28 cellular contexts compared by ENCODE assay signal in genomic region chr9:127177682-127178265, GRCh38. TPM values are rescaled to one million over a fixed set of nuclear protein-coding genes. Genes with fewer than 3 reads are reported as not detected.
DNase-seq lines count a peak whose midpoint lies in the region; ATAC-seq, FAIRE-seq and TF ChIP-seq lines count a peak whose summit lies in the region.
"Had no signal": no experiment of that assay in that cellular context is flagged by ENCODE, and none has a peak within 500 bp of the region (broad histone marks: within the 10 kb centered on the region; RNA-seq: fewer than 3 reads in every experiment).

No MANE protein-coding gene starts in this region.

- FAIRE-seq in GM12878 (lab: Jason Lieb, UNC) = no peak
- FAIRE-seq: A204.1, H54, K562 had no signal

- H4K91ac ChIP-seq in trophoblast cell (ENCODE audit: low read depth, low read length) = no peak overlapping the region

- no peak overlapping the region for H3K9ac ChIP-seq in GM12878 (ENCODE audit: control insufficient read depth, insufficient read depth, low read length)
- H3K9ac ChIP-seq in trophoblast cell (ENCODE audit: low read length) = no peak overlapping the region

- no peak overlapping the region for H4K12ac ChIP-seq in trophoblast cell (ENCODE audit: low read depth, low read length)

- H3K4me1 ChIP-seq in GM12878 (ENCODE audit: control insufficient read depth, insufficient read depth, low read length) = peaks cover 10% of the 10 kb centered on the region
- H3K4me1 ChIP-seq in upper lobe of right lung = no peaks in the 10 kb centered on the region
- H3K4me1 ChIP-seq in trophoblast cell (ENCODE audit: control insufficient read depth in 1 of 2, insufficient read depth in 2 of 2, low read length in 2 of 2) = peaks cover 2 to 7% of the 10 kb centered on the region in 2 experiments

- no peak for TF ChIP-seq CTCF in GM12878 (IDR thresholded peaks at IDR 0.05 in 2 of 3, conservative IDR thresholded peaks at IDR 0.05 in 1 of 3; ENCODE audit: control insufficient read depth in 2 of 3, extremely low read depth in 1 of 3, insufficient read depth in 1 of 3, low read depth in 3 of 3, low read length in 3 of 3)
- no peak for TF ChIP-seq CTCF in upper lobe of right lung (IDR thresholded peaks at IDR 0.05)

- RAD21 ChIA-PET in GM12878 (lab: Charles Lee; ENCODE audit: unreplicated experiment) = interaction anchor here (17.4 kb wide), 1 partner anchor 9 kb away, joined by 515 read pairs; no protein-coding TSS in a partner anchor

- no TSS peak for BruUV-seq in GM12878 (replicated peaks; lab: Mats Ljungman, UMichigan)

- H3K9me3 ChIP-seq in GM12878 (replicated peaks; ENCODE audit: control insufficient read depth, insufficient read depth, low read length) (no peaks in the 10 kb centered on the region), upper lobe of right lung (no peaks in the 10 kb centered on the region), trophoblast cell (ENCODE audit: insufficient read depth, low read depth, low read length) (no peaks in the 10 kb centered on the region)
- H3K9me3 ChIP-seq: SJSA1, thyroid gland had no signal

- no peak overlapping the region for H2AK5ac ChIP-seq in trophoblast cell (ENCODE audit: low read length)

- H4K20me1 ChIP-seq in GM12878 (ENCODE audit: control insufficient read depth, insufficient read depth) = no peaks in the 10 kb centered on the region

- no peak overlapping the region for H4K8ac ChIP-seq in trophoblast cell (ENCODE audit: low read depth, low read length)

- no peak overlapping the region for H3K4me2 ChIP-seq in GM12878 (ENCODE audit: control insufficient read depth, insufficient read depth)
- H3K4me2 ChIP-seq in trophoblast cell (ENCODE audit: low read length) = no peak overlapping the region

- SMC1A ChIA-PET in GM12878 (lab: Charles Lee; ENCODE audit: uncharacterized antibody, unreplicated experiment) = interaction anchor here (4.9 to 28.2 kb wide), 2 partner anchors 15 to 20 kb away, joined by 26 to 812 read pairs; no protein-coding TSS in a partner anchor

- peak; percentile 1 for DNase-seq in activated naive CD4-positive, alpha-beta T cell treated with anti-CD3 and anti-CD28 coated beads for 36 hours
- DNase-seq in activated naive CD4-positive, alpha-beta T cell (lab: John Stamatoyannopoulos, UW) = no peak
- DNase-seq in GM12878 (ENCODE audit: low read depth, low spot score) = no peak
- peak; percentile 57 for DNase-seq in mesenteric fat pad (ENCODE audit: low spot score)
- peak; percentile 22 for DNase-seq in upper lobe of right lung
- no peak for DNase-seq in trophoblast cell
- no peak for DNase-seq in left ventricle myocardium superior
- DNase-seq in NAMALWA (ENCODE audit: low spot score) = no peak
- DNase-seq: activated CD4-positive, alpha-beta T cell treated with anti-CD3 and anti-CD28 coated beads, Interleukin-2, amount 50 U/mL, for 4 hours; activated CD8-positive, alpha-beta memory T cell treated with anti-CD3 and anti-CD28 coated beads, Interleukin-2, amount 50 U/mL, for 48 hours; central memory CD4-positive, alpha-beta T cell; effector CD4-positive, alpha-beta T cell; erythroblast; foreskin fibroblast; MM.1S; NCI-H146; NCI-H524 treated with DMSO at 0.1 percent for 48 hours; stimulated activated CD4-positive, alpha-beta T cell treated with anti-CD3 and anti-CD28 coated beads, Interleukin-2, amount 100 ng/mL, for 24 hours; thyroid gland had no signal

- no peak overlapping the region for H3K4me3 Mint-ChIP-seq in activated naive CD4-positive, alpha-beta T cell treated with anti-CD3 and anti-CD28 coated beads for 36 hours
- H3K4me3 Mint-ChIP-seq: stimulated activated memory B cell treated with anti-CD40 and anti-IgM and Interleukin-4, amounts not matched to agents 10 μg/mL and 1 μg/mL and 100 μg/mL, for 72 hours; T-helper 1 cell treated with Interleukin-12 subunit alpha and Interleukin-12 subunit beta and Interleukin-4 antibody, amounts not matched to agents 30 μg/mL and 1 μg/mL, for 36 hours had no signal

- TF ChIP-seq RAD21 in GM12878 (IDR thresholded peaks at IDR 0.05; ENCODE audit: insufficient read depth, low read depth, low read length) = no peak

- H3K27me3 ChIP-seq in GM12878 (replicated peaks in 1 of 2; ENCODE audit: control insufficient read depth in 2 of 2, insufficient read depth in 2 of 2, low read length in 1 of 2) = no peaks in the 10 kb centered on the region
- H3K27me3 ChIP-seq in upper lobe of right lung = no peaks in the 10 kb centered on the region
- no peaks in the 10 kb centered on the region for H3K27me3 ChIP-seq in trophoblast cell (ENCODE audit: insufficient read depth, low read length)
- H3K27me3 ChIP-seq: SJSA1, thyroid gland had no signal

- in situ Hi-C loops in GM12878 (cut with MboI) = no loop called here

- H3K27ac ChIP-seq in GM12878 (ENCODE audit: control insufficient read depth, insufficient read depth) (no peak overlapping the region), upper lobe of right lung (no peak overlapping the region), trophoblast cell (ENCODE audit: low read depth, low read length) (no peak overlapping the region)
- H3K27ac ChIP-seq: SJSA1, thyroid gland had no signal

- no peak for TF ChIP-seq EP300 in GM12878 (IDR thresholded peaks at IDR 0.05; ENCODE audit: borderline replicate concordance in 1 of 2, control insufficient read depth in 1 of 2, low read depth in 2 of 2, low read length in 2 of 2)

- CTCF ChIA-PET in activated naive CD4-positive, alpha-beta T cell treated with anti-CD3 and anti-CD28 coated beads for 36 hours (lab: Charles Lee) = no interaction called here
- CTCF ChIA-PET in GM12878 (lab: Yijun Ruan, JAX) = interaction anchor here (1.1 to 11.2 kb wide), 3 partner anchors 10 to 186 kb away, joined by 3 to 174 read pairs (median 3); no protein-coding TSS in a partner anchor

- ATAC-seq in GM12878 = peak; percentile 32; the same call in 2 of the 3 replicates
- ATAC-seq in upper lobe of right lung = no peak
- no peak for ATAC-seq in left ventricle myocardium superior
- ATAC-seq: K562; Panc1; stimulated activated memory B cell treated with anti-CD40 and anti-IgM and Interleukin-4, amounts not matched to agents 10 μg/mL and 1 μg/mL and 100 μg/mL, for 72 hours had no signal

- no peak overlapping the region for H3K18ac ChIP-seq in trophoblast cell (ENCODE audit: low read length)

- no peak overlapping the region for H3K4me3 ChIP-seq in GM12878
- H3K4me3 ChIP-seq in upper lobe of right lung = no peak overlapping the region
- no peak overlapping the region for H3K4me3 ChIP-seq in trophoblast cell (ENCODE audit: low read depth, low read length)
- H3K4me3 ChIP-seq: K562, SJSA1, thyroid gland had no signal

- POLR2A ChIA-PET in GM12878 (lab: Charles Lee) = interaction anchor here (11.1 kb wide), 1 partner anchor 13 kb away, joined by 270 read pairs; no protein-coding TSS in a partner anchor

- H3K36me3 ChIP-seq in GM12878 (ENCODE audit: control insufficient read depth in 2 of 2, insufficient read depth in 2 of 2, low read length in 1 of 2) (no peaks in the 10 kb centered on the region), upper lobe of right lung (no peaks in the 10 kb centered on the region), trophoblast cell (ENCODE audit: control insufficient read depth in 1 of 2, insufficient read depth in 2 of 2, low read length in 2 of 2) (no peaks in the 10 kb centered on the region)
- H3K36me3 ChIP-seq: SJSA1, thyroid gland had no signal

- H2BK5ac ChIP-seq in trophoblast cell (ENCODE audit: low read depth, low read length, poor library complexity) = no peak overlapping the region

- WGBS in GM12878 (ENCODE audit: insufficient coverage, insufficient replicate concordance, low lambda C conversion rate, missing lambda C conversion rate) = 71% methylated on average over 3 of the region's 3 CpGs
- WGBS in trophoblast cell (ENCODE audit: extremely low coverage, insufficient coverage, insufficient read length) = no CpG with 5 or more reads among the region's 3 CpGs

- intact Hi-C loops in activated naive CD4-positive, alpha-beta T cell treated with anti-CD3 and anti-CD28 coated beads for 36 hours (cut with micrococcal nuclease) = no loop called here
- intact Hi-C loops in GM12878 (cut with micrococcal nuclease; ENCODE audit: unreplicated experiment) (no loop called here), upper lobe of right lung (cut with DNase I) (no loop called here), left ventricle myocardium superior (cut with micrococcal nuclease) (no loop called here)

- no peaks in the 10 kb centered on the region for H3K79me1 ChIP-seq in trophoblast cell (ENCODE audit: low read length)

- no peak overlapping the region for H2BK120ac ChIP-seq in trophoblast cell (ENCODE audit: insufficient read depth, low read length, poor library complexity)

- no peak overlapping the region for H2BK12ac ChIP-seq in trophoblast cell (ENCODE audit: low read length)

- no peaks in the 10 kb centered on the region for H3K9me3 Mint-ChIP-seq in activated naive CD4-positive, alpha-beta T cell treated with anti-CD3 and anti-CD28 coated beads for 36 hours
- H3K9me3 Mint-ChIP-seq: stimulated activated memory B cell treated with anti-CD40 and anti-IgM and Interleukin-4, amounts not matched to agents 10 μg/mL and 1 μg/mL and 100 μg/mL, for 72 hours; T-helper 1 cell treated with Interleukin-12 subunit alpha and Interleukin-12 subunit beta and Interleukin-4 antibody, amounts not matched to agents 30 μg/mL and 1 μg/mL, for 36 hours had no signal

- H3K23ac ChIP-seq in trophoblast cell (ENCODE audit: low read length) = no peak overlapping the region

- H3K36me3 Mint-ChIP-seq in activated naive CD4-positive, alpha-beta T cell treated with anti-CD3 and anti-CD28 coated beads for 36 hours (ENCODE audit: low read depth) = no peaks in the 10 kb centered on the region

- TF ChIP-seq POLR2A in GM12878 (IDR thresholded peaks at IDR 0.05; ENCODE audit: low read depth, low read length) = no peak

- no peak overlapping the region for H3K14ac ChIP-seq in trophoblast cell (ENCODE audit: low read length)

- H2AFZ ChIP-seq in GM12878 (ENCODE audit: control insufficient read depth, low read depth, low read length) (no peak overlapping the region), trophoblast cell (ENCODE audit: insufficient read depth, low read length, poor library complexity) (no peak overlapping the region)

- H3K79me2 ChIP-seq in GM12878 (ENCODE audit: control insufficient read depth, insufficient read depth, low read length) = no peaks in the 10 kb centered on the region
- H3K79me2 ChIP-seq in trophoblast cell (ENCODE audit: control insufficient read depth, insufficient read depth, low read length, poor library complexity) = no peaks in the 10 kb centered on the region

- no peaks in the 10 kb centered on the region for H3K4me1 Mint-ChIP-seq in activated naive CD4-positive, alpha-beta T cell treated with anti-CD3 and anti-CD28 coated beads for 36 hours (ENCODE audit: low read depth)
- H3K4me1 Mint-ChIP-seq: stimulated activated memory B cell treated with anti-CD40 and anti-IgM and Interleukin-4, amounts not matched to agents 10 μg/mL and 1 μg/mL and 100 μg/mL, for 72 hours had no signal

- H3K27me3 Mint-ChIP-seq in activated naive CD4-positive, alpha-beta T cell treated with anti-CD3 and anti-CD28 coated beads for 36 hours (ENCODE audit: low read depth) = no peaks in the 10 kb centered on the region
- H3K27me3 Mint-ChIP-seq: progenitor cell of endocrine pancreas; stimulated activated memory B cell treated with anti-CD40 and anti-IgM and Interleukin-4, amounts not matched to agents 10 μg/mL and 1 μg/mL and 100 μg/mL, for 72 hours had no signal

- no peak overlapping the region for H3K27ac Mint-ChIP-seq in activated naive CD4-positive, alpha-beta T cell treated with anti-CD3 and anti-CD28 coated beads for 36 hours
- H3K27ac Mint-ChIP-seq: progenitor cell of endocrine pancreas; stimulated activated memory B cell treated with anti-CD40 and anti-IgM and Interleukin-4, amounts not matched to agents 10 μg/mL and 1 μg/mL and 100 μg/mL, for 72 hours; T-helper 1 cell treated with Interleukin-12 subunit alpha and Interleukin-12 subunit beta and Interleukin-4 antibody, amounts not matched to agents 30 μg/mL and 1 μg/mL, for 36 hours had no signal

- no peak overlapping the region for H3K4ac ChIP-seq in trophoblast cell (ENCODE audit: low read depth, low read length)

RNA-seq across cellular contexts. Expression of gene ANGPTL2, which starts 55.3 kb away (rescaled TPM):
- total RNA-seq in activated naive CD4-positive, alpha-beta T cell treated with anti-CD3 and anti-CD28 coated beads for 36 hours = not detected
- 16.3 and 18.6 TPM in 2 replicates for total RNA-seq in GM12878 (2013; cell fraction: nucleolus; rRNA removed)
- total RNA-seq in GM12878 (2014; rRNA removed) (0.71 and 1.1 TPM in 2 replicates), GM12878 (2014; rRNA removed; fragmentation: Illumina TruSeq; extraction: Trizol) (0.49 and 0.55 TPM in 2 replicates), GM12878 (2021) (1.6 TPM in 2 replicates), mesenteric fat pad (169 TPM), upper lobe of right lung (19.4 TPM), left ventricle myocardium superior (27.4 TPM)
- not detected for polyA plus RNA-seq in GM12878 (2011; ENCODE audit: low read depth)
- polyA plus RNA-seq in GM12878 (2011; rRNA removed) (not detected in 2 replicates), GM12878 (2014; fragmentation: Illumina TruSeq; extraction: Trizol) (1.2 and 2.6 TPM in 2 replicates), GM12878 (2014; fragmentation: Nextera tagmentation; extraction: Ambion mirVana) (under 1 TPM; 0.13 to 0.38 TPM), GM12878 (2014; rRNA removed) (0.75 and 0.87 TPM in 2 replicates), GM12878 (2016; fragmentation: Nextera tagmentation; extraction: Ambion mirVana) (under 1 TPM; 0.76 to 0.82 TPM)
- 0.03 TPM in 1 of 2 replicates, not detected in the other for polyA plus RNA-seq in GM12878 (2011; cell fraction: cytosol; rRNA removed)
- 0.04 TPM in 1 of 2 replicates, not detected in the other for polyA plus RNA-seq in GM12878 (2011; cell fraction: nucleus; rRNA removed)
- polyA plus RNA-seq in GM12878 (2012) = 0.04 and 0.14 TPM in 2 replicates
- polyA minus RNA-seq in GM12878 (2011; rRNA and poly(A)+ RNA removed) = not detected in 2 replicates
- polyA minus RNA-seq in GM12878 (2011; cell fraction: cytosol; rRNA and poly(A)+ RNA removed) = not detected in 2 replicates
- polyA minus RNA-seq in GM12878 (2011; cell fraction: nucleus; rRNA and poly(A)+ RNA removed) = not detected in 2 replicates
- polyA plus RNA-seq in trophoblast cell (2013) = 2.9 and 3.5 TPM in 2 replicates
- total RNA-seq: K562 had no signal
- polyA plus RNA-seq: K562, neural cell had no signal

Comparison
In these comparisons a context has a peak if more than half of its experiments do, and no peak if none do; other contexts are left out.
1. DNase-seq: peak in activated naive CD4-positive, alpha-beta T cell treated with anti-CD3 and anti-CD28 coated beads for 36 hours (single experiment), mesenteric fat pad (single experiment) and upper lobe of right lung (single experiment); none in activated naive CD4-positive, alpha-beta T cell (0 of 4), GM12878 (single experiment), trophoblast cell (0 of 2), left ventricle myocardium superior (single experiment) and NAMALWA (single experiment).